Comparison of ENCODE assay signal across 1 cellular context in the genomic region with DNA sequence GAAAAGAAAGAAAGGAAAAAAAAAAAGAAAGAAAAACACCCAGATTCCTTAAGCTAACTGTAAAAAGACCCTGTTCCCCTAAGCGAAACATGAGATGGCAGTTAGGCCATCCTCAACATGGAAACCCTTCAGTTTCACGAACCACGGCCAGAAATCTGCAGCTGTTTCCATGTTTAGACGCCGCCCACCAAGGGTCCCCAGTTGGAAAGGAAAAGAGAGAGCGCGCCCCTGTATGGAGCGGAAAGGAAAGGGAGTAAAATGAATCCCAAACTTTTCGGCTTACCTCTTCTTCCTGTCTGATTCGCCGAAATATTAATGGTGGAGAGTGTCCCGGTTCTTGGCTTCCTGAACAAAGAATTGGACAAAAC.
TF ChIP-seq lines count a peak whose summit lies in the region.

No MANE protein-coding gene starts in this region.

TF ChIP-seq in WTC11, 78 proteins besides CTCF, POLR2A, EP300 and RAD21 (continued from another document):
- TF ChIP-seq, protein P1, sequence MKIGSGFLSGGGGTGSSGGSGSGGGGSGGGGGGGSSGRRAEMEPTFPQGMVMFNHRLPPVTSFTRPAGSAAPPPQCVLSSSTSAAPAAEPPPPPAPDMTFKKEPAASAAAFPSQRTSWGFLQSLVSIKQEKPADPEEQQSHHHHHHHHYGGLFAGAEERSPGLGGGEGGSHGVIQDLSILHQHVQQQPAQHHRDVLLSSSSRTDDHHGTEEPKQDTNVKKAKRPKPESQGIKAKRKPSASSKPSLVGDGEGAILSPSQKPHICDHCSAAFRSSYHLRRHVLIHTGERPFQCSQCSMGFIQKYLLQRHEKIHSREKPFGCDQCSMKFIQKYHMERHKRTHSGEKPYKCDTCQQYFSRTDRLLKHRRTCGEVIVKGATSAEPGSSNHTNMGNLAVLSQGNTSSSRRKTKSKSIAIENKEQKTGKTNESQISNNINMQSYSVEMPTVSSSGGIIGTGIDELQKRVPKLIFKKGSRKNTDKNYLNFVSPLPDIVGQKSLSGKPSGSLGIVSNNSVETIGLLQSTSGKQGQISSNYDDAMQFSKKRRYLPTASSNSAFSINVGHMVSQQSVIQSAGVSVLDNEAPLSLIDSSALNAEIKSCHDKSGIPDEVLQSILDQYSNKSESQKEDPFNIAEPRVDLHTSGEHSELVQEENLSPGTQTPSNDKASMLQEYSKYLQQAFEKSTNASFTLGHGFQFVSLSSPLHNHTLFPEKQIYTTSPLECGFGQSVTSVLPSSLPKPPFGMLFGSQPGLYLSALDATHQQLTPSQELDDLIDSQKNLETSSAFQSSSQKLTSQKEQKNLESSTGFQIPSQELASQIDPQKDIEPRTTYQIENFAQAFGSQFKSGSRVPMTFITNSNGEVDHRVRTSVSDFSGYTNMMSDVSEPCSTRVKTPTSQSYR (CRISPR knock-in tag; IDR thresholded peaks at IDR 0.05) = no peak
- TF ChIP-seq, protein P2, sequence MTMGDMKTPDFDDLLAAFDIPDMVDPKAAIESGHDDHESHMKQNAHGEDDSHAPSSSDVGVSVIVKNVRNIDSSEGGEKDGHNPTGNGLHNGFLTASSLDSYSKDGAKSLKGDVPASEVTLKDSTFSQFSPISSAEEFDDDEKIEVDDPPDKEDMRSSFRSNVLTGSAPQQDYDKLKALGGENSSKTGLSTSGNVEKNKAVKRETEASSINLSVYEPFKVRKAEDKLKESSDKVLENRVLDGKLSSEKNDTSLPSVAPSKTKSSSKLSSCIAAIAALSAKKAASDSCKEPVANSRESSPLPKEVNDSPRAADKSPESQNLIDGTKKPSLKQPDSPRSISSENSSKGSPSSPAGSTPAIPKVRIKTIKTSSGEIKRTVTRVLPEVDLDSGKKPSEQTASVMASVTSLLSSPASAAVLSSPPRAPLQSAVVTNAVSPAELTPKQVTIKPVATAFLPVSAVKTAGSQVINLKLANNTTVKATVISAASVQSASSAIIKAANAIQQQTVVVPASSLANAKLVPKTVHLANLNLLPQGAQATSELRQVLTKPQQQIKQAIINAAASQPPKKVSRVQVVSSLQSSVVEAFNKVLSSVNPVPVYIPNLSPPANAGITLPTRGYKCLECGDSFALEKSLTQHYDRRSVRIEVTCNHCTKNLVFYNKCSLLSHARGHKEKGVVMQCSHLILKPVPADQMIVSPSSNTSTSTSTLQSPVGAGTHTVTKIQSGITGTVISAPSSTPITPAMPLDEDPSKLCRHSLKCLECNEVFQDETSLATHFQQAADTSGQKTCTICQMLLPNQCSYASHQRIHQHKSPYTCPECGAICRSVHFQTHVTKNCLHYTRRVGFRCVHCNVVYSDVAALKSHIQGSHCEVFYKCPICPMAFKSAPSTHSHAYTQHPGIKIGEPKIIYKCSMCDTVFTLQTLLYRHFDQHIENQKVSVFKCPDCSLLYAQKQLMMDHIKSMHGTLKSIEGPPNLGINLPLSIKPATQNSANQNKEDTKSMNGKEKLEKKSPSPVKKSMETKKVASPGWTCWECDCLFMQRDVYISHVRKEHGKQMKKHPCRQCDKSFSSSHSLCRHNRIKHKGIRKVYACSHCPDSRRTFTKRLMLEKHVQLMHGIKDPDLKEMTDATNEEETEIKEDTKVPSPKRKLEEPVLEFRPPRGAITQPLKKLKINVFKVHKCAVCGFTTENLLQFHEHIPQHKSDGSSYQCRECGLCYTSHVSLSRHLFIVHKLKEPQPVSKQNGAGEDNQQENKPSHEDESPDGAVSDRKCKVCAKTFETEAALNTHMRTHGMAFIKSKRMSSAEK (CRISPR knock-in tag; IDR thresholded peaks at IDR 0.05; ENCODE audit: borderline replicate concordance) = no peak
- TF ChIP-seq NFE2L1 (CRISPR knock-in tag; IDR thresholded peaks at IDR 0.05) = no peak
- no peak for TF ChIP-seq HMGA2 (CRISPR knock-in tag; IDR thresholded peaks at IDR 0.05)
- no peak for TF ChIP-seq ZNF138 (CRISPR knock-in tag; conservative IDR thresholded peaks at IDR 0.05)
- TF ChIP-seq E2F1 (CRISPR knock-in tag; IDR thresholded peaks at IDR 0.05) = no peak
- TF ChIP-seq TP53 (CRISPR knock-in tag; IDR thresholded peaks at IDR 0.05) = no peak
TF ChIP-seq in WTC11: peak in this region for 0.
